ENCODE assay signal across 1 cellular context in the genomic region with DNA sequence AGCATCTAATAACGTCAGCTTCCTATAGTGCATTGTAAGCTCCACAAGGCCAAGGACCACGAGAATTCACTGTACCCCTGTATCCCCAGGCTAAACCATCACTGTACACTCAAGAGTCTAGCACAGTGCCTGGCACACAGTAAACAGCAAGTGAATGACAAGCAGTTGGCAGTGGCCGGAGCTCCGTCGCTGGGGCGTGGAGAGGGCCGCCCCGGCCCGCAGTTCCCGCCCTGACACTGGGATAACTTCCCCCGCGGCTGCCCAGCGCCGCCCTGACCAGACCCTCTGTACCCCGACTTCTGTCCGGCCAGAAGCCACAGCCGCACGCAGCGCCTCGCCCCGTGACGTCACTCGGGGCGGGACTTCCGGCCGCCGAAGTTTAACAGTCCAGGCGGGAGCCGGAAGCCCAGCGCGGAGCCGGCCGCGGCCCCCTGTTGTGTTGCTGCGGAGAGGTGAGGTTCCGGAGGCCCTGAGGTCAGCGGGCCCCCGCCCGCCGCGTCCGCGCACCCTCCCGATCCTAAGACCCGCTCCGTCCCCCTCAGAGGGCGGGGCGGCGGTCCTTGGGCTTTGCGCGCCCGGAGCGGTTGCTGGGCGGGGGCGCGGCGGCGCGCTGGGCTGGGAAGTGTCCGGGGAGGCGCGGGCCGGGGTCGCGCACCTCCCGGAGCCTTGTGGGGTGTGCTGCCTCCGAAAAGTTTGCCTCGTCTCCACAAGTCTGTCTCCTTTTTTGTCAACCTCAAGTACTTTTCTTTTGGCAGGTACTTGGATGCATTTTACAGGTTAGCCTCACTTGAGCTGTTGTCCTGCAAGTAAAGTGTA.
TF ChIP-seq lines count a peak whose summit lies in the region.

A gene with protein sequence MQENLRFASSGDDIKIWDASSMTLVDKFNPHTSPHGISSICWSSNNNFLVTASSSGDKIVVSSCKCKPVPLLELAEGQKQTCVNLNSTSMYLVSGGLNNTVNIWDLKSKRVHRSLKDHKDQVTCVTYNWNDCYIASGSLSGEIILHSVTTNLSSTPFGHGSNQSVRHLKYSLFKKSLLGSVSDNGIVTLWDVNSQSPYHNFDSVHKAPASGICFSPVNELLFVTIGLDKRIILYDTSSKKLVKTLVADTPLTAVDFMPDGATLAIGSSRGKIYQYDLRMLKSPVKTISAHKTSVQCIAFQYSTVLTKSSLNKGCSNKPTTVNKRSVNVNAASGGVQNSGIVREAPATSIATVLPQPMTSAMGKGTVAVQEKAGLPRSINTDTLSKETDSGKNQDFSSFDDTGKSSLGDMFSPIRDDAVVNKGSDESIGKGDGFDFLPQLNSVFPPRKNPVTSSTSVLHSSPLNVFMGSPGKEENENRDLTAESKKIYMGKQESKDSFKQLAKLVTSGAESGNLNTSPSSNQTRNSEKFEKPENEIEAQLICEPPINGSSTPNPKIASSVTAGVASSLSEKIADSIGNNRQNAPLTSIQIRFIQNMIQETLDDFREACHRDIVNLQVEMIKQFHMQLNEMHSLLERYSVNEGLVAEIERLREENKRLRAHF (plus strand): TSS at position 409 of the 816 bp plus-strand sequence. CDS start 2,503 bp downstream, outside the sequence.

TF ChIP-seq in A549, 52 proteins besides CTCF, POLR2A, EP300 and RAD21 (continued from another document):
- TF ChIP-seq GATA3 (IDR thresholded peaks at IDR 0.05; ENCODE audit: borderline replicate concordance) (no peak), CBX8 (IDR thresholded peaks at IDR 0.05) (no peak), USF2 (IDR thresholded peaks at IDR 0.05) (no peak)
- TF ChIP-seq, protein P1, sequence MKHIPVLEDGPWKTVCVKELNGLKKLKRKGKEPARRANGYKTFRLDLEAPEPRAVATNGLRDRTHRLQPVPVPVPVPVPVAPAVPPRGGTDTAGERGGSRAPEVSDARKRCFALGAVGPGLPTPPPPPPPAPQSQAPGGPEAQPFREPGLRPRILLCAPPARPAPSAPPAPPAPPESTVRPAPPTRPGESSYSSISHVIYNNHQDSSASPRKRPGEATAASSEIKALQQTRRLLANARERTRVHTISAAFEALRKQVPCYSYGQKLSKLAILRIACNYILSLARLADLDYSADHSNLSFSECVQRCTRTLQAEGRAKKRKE (CRISPR knock-in tag; IDR thresholded peaks at IDR 0.05; ENCODE audit: low read depth), result no peak
